ENCODE assay signal across 8 cellular contexts in the genomic region with DNA sequence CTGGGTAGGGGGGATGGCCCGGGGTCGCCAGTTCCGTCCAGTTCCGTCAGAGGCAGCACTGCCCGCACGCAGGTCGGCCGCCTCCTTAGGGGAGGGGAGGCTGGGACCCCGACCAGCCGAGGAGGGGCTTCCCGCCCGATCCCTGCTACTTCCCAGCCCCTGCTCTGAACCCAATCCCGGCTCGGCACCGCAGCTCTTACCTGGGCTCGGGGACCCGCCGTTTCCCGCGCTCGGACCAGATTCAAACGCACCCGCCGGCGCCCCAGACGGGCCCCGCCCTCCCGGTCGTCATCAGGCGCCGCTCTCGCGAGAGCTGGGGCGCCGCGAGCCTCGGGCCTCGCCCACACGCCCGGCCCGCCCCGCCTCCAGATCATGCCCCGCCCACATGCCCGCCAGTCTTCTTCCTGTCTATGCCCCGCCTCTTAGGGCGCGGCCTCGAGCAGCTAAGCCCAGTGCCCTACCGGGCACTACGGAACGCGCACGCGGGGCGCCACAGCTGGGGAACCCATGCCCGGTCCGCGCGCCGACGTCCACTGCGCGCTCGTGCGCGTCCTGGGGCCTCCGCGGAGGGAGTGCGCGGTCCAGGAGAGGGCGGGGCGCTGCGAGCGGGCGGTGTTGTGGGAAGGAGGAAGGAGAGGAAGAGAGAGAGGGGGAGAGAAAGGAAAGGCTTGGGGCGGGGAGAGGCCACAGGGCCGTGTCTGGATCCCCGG. TPM values are rescaled to one million over a fixed set of nuclear protein-coding genes. Genes with fewer than 3 reads are reported as not detected.
DNase-seq lines count a peak whose midpoint lies in the region; ATAC-seq and TF ChIP-seq lines count a peak whose summit lies in the region.

A gene with protein sequence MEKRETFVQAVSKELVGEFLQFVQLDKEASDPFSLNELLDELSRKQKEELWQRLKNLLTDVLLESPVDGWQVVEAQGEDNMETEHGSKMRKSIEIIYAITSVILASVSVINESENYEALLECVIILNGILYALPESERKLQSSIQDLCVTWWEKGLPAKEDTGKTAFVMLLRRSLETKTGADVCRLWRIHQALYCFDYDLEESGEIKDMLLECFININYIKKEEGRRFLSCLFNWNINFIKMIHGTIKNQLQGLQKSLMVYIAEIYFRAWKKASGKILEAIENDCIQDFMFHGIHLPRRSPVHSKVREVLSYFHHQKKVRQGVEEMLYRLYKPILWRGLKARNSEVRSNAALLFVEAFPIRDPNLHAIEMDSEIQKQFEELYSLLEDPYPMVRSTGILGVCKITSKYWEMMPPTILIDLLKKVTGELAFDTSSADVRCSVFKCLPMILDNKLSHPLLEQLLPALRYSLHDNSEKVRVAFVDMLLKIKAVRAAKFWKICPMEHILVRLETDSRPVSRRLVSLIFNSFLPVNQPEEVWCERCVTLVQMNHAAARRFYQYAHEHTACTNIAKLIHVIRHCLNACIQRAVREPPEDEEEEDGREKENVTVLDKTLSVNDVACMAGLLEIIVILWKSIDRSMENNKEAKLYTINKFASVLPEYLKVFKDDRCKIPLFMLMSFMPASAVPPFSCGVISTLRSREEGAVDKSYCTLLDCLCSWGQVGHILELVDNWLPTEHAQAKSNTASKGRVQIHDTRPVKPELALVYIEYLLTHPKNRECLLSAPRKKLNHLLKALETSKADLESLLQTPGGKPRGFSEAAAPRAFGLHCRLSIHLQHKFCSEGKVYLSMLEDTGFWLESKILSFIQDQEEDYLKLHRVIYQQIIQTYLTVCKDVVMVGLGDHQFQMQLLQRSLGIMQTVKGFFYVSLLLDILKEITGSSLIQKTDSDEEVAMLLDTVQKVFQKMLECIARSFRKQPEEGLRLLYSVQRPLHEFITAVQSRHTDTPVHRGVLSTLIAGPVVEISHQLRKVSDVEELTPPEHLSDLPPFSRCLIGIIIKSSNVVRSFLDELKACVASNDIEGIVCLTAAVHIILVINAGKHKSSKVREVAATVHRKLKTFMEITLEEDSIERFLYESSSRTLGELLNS (minus strand): TSS at position 281 of the 710 bp plus-strand sequence. CDS start 2,905 bp downstream, outside the sequence.

- H3K4me1 ChIP-seq in heart left ventricle (peaks cover 0 to 18% (median 8%) of the 10 kb centered on the region in 12 donors), upper lobe of left lung (peaks cover 9 to 22% (median 18%) of the 10 kb centered on the region in 4 donors)

- no peak for TF ChIP-seq EP300 in upper lobe of left lung (IDR thresholded peaks at IDR 0.05)

- H3K36me3 ChIP-seq in heart left ventricle (peaks cover 0 to 4% (median 0%) of the 10 kb centered on the region in 9 donors), upper lobe of left lung (no peaks in the 10 kb centered on the region)

- TF ChIP-seq POLR2A in heart left ventricle (IDR thresholded peaks at IDR 0.05), result peak; percentile 63 to 97
- TF ChIP-seq POLR2A in upper lobe of left lung (IDR thresholded peaks at IDR 0.05), result peak in 3 of 4 donors; percentile 41 to 95 (median 83)

- ATAC-seq in HG02798 (IDR thresholded peaks at IDR 0.05; ENCODE audit: poor library complexity, unreplicated experiment) (peak; percentile 98), heart left ventricle (peak; percentile 97 to 99 (median 99)), upper lobe of left lung (ENCODE audit: low FRiP score in 2 of 2) (peak; percentile 99)

- H3K27ac ChIP-seq in adipose tissue (ENCODE audit: low read depth, low read length) (peak within 1 kb of the TSS; percentile 95), heart left ventricle (peak within 1 kb of the TSS; percentile 33 to 96 (median 88)), upper lobe of left lung (peak within 1 kb of the TSS; percentile 89 to 97 (median 92))

- H3K27me3 ChIP-seq in heart left ventricle (no peaks in the 10 kb centered on the region), upper lobe of left lung (no peaks in the 10 kb centered on the region)

- peaks cover 0 to 10% (median 0%) of the 10 kb centered on the region in 12 donors for H3K9me3 ChIP-seq in heart left ventricle
- peaks cover 0 to 3% (median 0%) of the 10 kb centered on the region in 4 donors for H3K9me3 ChIP-seq in upper lobe of left lung

- DNase-seq in NCI-H1436 (lab: John Stamatoyannopoulos, UW) (peak; percentile 97), T follicular helper cell (ENCODE audit: low read depth) (peak; percentile 98), heart left ventricle (peak; percentile 98 to 99 (median 99)), posterior cingulate gyrus (peak; percentile 93 to 100 (median 96)), upper lobe of left lung (peak; percentile 99 to 100)

- intact Hi-C loops in heart left ventricle (cut with DNase I), result loop anchor here in 5 of 10 donors (5.0 to 10.0 kb wide), 4 partner anchors 113 to 160 kb away; a partner anchor contains a TSS
- intact Hi-C loops in posterior cingulate gyrus (cut with DNase I), result loop anchor here (1.0 to 10.0 kb wide), 2 partner anchors 125 to 150 kb away; a partner anchor contains a TSS

- H3K4me3 ChIP-seq in GM12875 (ENCODE audit: low read depth, low read length) (peak within 1 kb of the TSS; percentile 100), heart left ventricle (peak within 1 kb of the TSS; percentile 68 to 98 (median 82)), upper lobe of left lung (peak within 1 kb of the TSS; percentile 52 to 96 (median 71))

- WGBS in adipose tissue, 3 donors, result 0 to 1% (median 0%) methylated on average over 56 to 78 of the region's 78 CpGs
- WGBS in heart left ventricle, 4 donors, result 1 to 3% (median 1%) methylated on average over 12 to 78 of the region's 78 CpGs
- 0 to 2% methylated on average over 39 to 40 of the region's 78 CpGs for WGBS in upper lobe of left lung, 2 donors

- TF ChIP-seq CTCF in GM12875 (IDR thresholded peaks at IDR 0.05; ENCODE audit: borderline replicate concordance, insufficient read depth, low read depth, low read length) (0 out of 2 replicates have a peak, but pooled peaks have one; percentile 11), heart left ventricle (IDR thresholded peaks at IDR 0.05) (peak in 10 of 12 donors; percentile 10 to 44 (median 18)), upper lobe of left lung (IDR thresholded peaks at IDR 0.05) (peak; percentile 39 to 91 (median 80))

RNA-seq across cellular contexts. Expression of the gene that starts here (rescaled TPM):
- 1 to 10 TPM; 1.9 to 3.5 (median 3.1) TPM for polyA plus RNA-seq in adipose tissue
- total RNA-seq in heart left ventricle, result 10 to 100 TPM in 1 of 9 donors, 1 to 10 TPM in 8; 2.8 to 12.5 (median 4.7) TPM
- 1 to 10 TPM; 1.1 to 3.7 TPM for polyA plus RNA-seq in heart left ventricle
- 10 to 100 TPM in 1 of 6 donors, 1 to 10 TPM in 5; 4.6 to 11.0 (median 7.8) TPM for total RNA-seq in upper lobe of left lung

Comparison
In these comparisons a context has a peak if more than half of its experiments do, and no peak if none do; other contexts are left out.
1. Peak in every context shown above with its lines: DNase-seq, ATAC-seq, H3K4me3 ChIP-seq and H3K27ac ChIP-seq.
2. CTCF ChIP-seq: peak in every context shown above with its lines; median percentile 80 in upper lobe of left lung; 18 in heart left ventricle; 11 in GM12875.